ENCODE assay signal across 24 cellular contexts in the genomic region with DNA sequence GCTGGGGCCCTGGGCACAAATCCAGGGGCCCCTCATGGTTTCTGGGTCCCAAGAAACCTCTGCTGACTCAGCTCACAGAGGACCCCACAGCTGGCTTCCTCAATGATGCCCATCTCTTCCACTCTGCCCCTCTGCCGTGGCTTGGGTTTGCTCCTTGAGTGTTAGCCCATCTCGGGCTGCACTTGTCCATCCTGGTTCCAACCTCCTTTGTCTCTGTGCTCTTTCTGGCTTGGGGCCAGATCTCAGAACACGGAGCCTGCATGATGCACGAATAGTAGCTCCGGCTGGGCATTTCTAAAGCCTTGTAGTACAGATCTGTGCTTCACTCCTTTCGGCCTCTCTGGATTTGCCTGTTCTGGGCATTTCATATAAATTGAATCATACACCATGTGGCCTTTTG. TPM values are rescaled to one million over a fixed set of nuclear protein-coding genes. Genes with fewer than 3 reads are reported as not detected.
"Had no signal": no experiment of that assay in that cellular context is flagged by ENCODE, and none has a peak within 500 bp of the region (broad histone marks: within the 10 kb centered on the region; RNA-seq: fewer than 3 reads in every experiment).

No MANE protein-coding gene starts in this region.

- H3K36me3 ChIP-seq: esophagus squamous epithelium, gastrocnemius medialis, sigmoid colon, thoracic aorta, upper lobe of left lung had no signal

- H3K27ac Mint-ChIP-seq: activated CD4-positive, alpha-beta T cell treated with anti-CD3 and anti-CD28 coated beads, Interleukin-2, amount 10 ng/mL, durations not matched to agents 24 days and 14 days; activated CD8-positive, alpha-beta T cell treated with anti-CD3 and anti-CD28 coated beads for 36 hours; activated naive CD4-positive, alpha-beta T cell treated with anti-CD3 and anti-CD28 coated beads, Interleukin-2, amount 10 ng/mL, durations not matched to agents 7 days and 5 days; endodermal cell; natural killer cell had no signal

- H3K9me3 Mint-ChIP-seq: activated CD8-positive, alpha-beta T cell treated with anti-CD3 and anti-CD28 coated beads for 36 hours; natural killer cell had no signal

- H3K36me3 Mint-ChIP-seq: activated naive CD4-positive, alpha-beta T cell treated with anti-CD3 and anti-CD28 coated beads, Interleukin-2, amount 10 ng/mL, durations not matched to agents 7 days and 5 days; natural killer cell had no signal

- H3K4me1 Mint-ChIP-seq: activated CD4-positive, alpha-beta T cell treated with anti-CD3 and anti-CD28 coated beads, Interleukin-2, amount 10 ng/mL, durations not matched to agents 24 days and 14 days; activated naive CD4-positive, alpha-beta T cell treated with anti-CD3 and anti-CD28 coated beads, Interleukin-2, amount 10 ng/mL, durations not matched to agents 7 days and 5 days; endodermal cell; natural killer cell had no signal

- H3K27me3 ChIP-seq: esophagus squamous epithelium, gastrocnemius medialis, sigmoid colon, upper lobe of left lung had no signal

- ATAC-seq: activated CD4-positive, CD25-positive, alpha-beta regulatory T cell treated with anti-CD3 and anti-CD28 coated beads, Interleukin-2, amount 50 U/mL, for 24 hours; activated CD8-positive, alpha-beta T cell treated with anti-CD3 and anti-CD28 coated beads for 36 hours; gastrocnemius medialis; left ventricle myocardium superior; natural killer cell had no signal

- H3K27ac ChIP-seq: esophagus squamous epithelium, gastrocnemius medialis, parathyroid adenoma, sigmoid colon, thoracic aorta, upper lobe of left lung, VCaP had no signal

- H3K9me3 ChIP-seq: esophagus squamous epithelium, gastrocnemius medialis, sigmoid colon, thoracic aorta, upper lobe of left lung had no signal

- H3K4me1 ChIP-seq: esophagus squamous epithelium, gastrocnemius medialis, parathyroid adenoma, sigmoid colon had no signal

- H3K4me3 Mint-ChIP-seq: activated CD4-positive, alpha-beta T cell treated with anti-CD3 and anti-CD28 coated beads, Interleukin-2, amount 10 ng/mL, durations not matched to agents 24 days and 14 days; activated CD8-positive, alpha-beta T cell treated with anti-CD3 and anti-CD28 coated beads for 36 hours; activated naive CD4-positive, alpha-beta T cell treated with anti-CD3 and anti-CD28 coated beads, Interleukin-2, amount 10 ng/mL, durations not matched to agents 7 days and 5 days; endodermal cell; natural killer cell had no signal

- H3K27me3 Mint-ChIP-seq: activated CD4-positive, alpha-beta T cell treated with anti-CD3 and anti-CD28 coated beads, Interleukin-2, amount 10 ng/mL, durations not matched to agents 24 days and 14 days; activated CD8-positive, alpha-beta T cell treated with anti-CD3 and anti-CD28 coated beads for 36 hours; activated naive CD4-positive, alpha-beta T cell treated with anti-CD3 and anti-CD28 coated beads, Interleukin-2, amount 10 ng/mL, durations not matched to agents 7 days and 5 days had no signal

- DNase-seq: activated CD4-positive, alpha-beta T cell treated with anti-CD3 and anti-CD28 coated beads, Interleukin-2, amount 10 ng/mL, durations not matched to agents 24 days and 14 days; activated CD8-positive, alpha-beta T cell treated with anti-CD3 and anti-CD28 coated beads for 36 hours; activated effector memory CD4-positive, alpha-beta T cell treated with anti-CD3 and anti-CD28 coated beads, Interleukin-2, amount 50 U/mL, for 16 hours; activated naive CD4-positive, alpha-beta T cell treated with anti-CD3 and anti-CD28 coated beads, Interleukin-2, amount 10 ng/mL, durations not matched to agents 7 days and 5 days; amygdala; cortex of kidney; endodermal cell; esophagus squamous epithelium; gastrocnemius medialis; hippocampal formation; left ventricle myocardium superior; mammary epithelial cell; midbrain; natural killer cell; sigmoid colon; stimulated activated CD4-positive, alpha-beta T cell treated with anti-CD3 and anti-CD28 coated beads, Interleukin-2, amount 100 ng/mL, for 48 hours; stimulated activated naive CD4-positive, alpha-beta T cell; T-helper 2 cell had no signal

- H3K4me3 ChIP-seq: esophagus squamous epithelium, gastrocnemius medialis, sigmoid colon, smooth muscle cell, thoracic aorta, upper lobe of left lung had no signal

RNA-seq across cellular contexts. Expression of gene F2RL3, which starts 53.8 kb away (rescaled TPM):
- total RNA-seq: activated CD4-positive, alpha-beta T cell treated with anti-CD3 and anti-CD28 coated beads, Interleukin-2, amount 10 ng/mL, durations not matched to agents 24 days and 14 days; activated CD8-positive, alpha-beta T cell treated with anti-CD3 and anti-CD28 coated beads for 36 hours; endodermal cell had no signal
